Comparison of ENCODE assay signal across 10 cellular contexts in genomic region chr9:136398286-136398685, GRCh38. TPM values are rescaled to one million over a fixed set of nuclear protein-coding genes. Genes with fewer than 3 reads are reported as not detected.
DNase-seq lines count a peak whose midpoint lies in the region; ATAC-seq and TF ChIP-seq lines count a peak whose summit lies in the region.
"Had no signal": no experiment of that assay in that cellular context is flagged by ENCODE, and none has a peak within 500 bp of the region (broad histone marks: within the 10 kb centered on the region; RNA-seq: fewer than 3 reads in every experiment).

No MANE protein-coding gene starts in this region.

- H3K36me3 ChIP-seq in iPS-15b (ENCODE audit: control insufficient read depth, insufficient read depth, low read length) = peaks cover 54% of the 10 kb centered on the region

- no peaks in the 10 kb centered on the region for H3K27me3 Mint-ChIP-seq in activated naive CD4-positive, alpha-beta T cell treated with anti-CD3 and anti-CD28 coated beads, Interleukin-2, amount 50 U/mL, for 24 hours
- H3K27me3 Mint-ChIP-seq in T-helper 17 cell = no peaks in the 10 kb centered on the region
- H3K27me3 Mint-ChIP-seq in type B pancreatic cell = no peaks in the 10 kb centered on the region

- no peak overlapping the region for H3K27ac Mint-ChIP-seq in activated naive CD4-positive, alpha-beta T cell treated with anti-CD3 and anti-CD28 coated beads, Interleukin-2, amount 50 U/mL, for 24 hours
- H3K27ac Mint-ChIP-seq in T-helper 17 cell = no peak overlapping the region
- no peak overlapping the region for H3K27ac Mint-ChIP-seq in type B pancreatic cell

- no peaks in the 10 kb centered on the region for H3K9me3 ChIP-seq in T-helper 17 cell (ENCODE audit: control insufficient read depth, low read length, poor library complexity, severe bottlenecking)
- H3K9me3 ChIP-seq in iPS-15b (ENCODE audit: control insufficient read depth, insufficient read depth, low read length) = no peaks in the 10 kb centered on the region
- H3K9me3 ChIP-seq: gastrocnemius medialis had no signal

- H3K9ac ChIP-seq in iPS-15b (ENCODE audit: low read depth, low read length) = no peak overlapping the region

- peak overlapping the region; percentile 84 for H3K4me3 ChIP-seq in iPS-15b (ENCODE audit: low read depth, low read length)

- H3K27me3 ChIP-seq in iPS-15b (ENCODE audit: control insufficient read depth, insufficient read depth, low read length) = no peaks in the 10 kb centered on the region
- H3K27me3 ChIP-seq: gastrocnemius medialis had no signal

- no peak for TF ChIP-seq CTCF in type B pancreatic cell (conservative IDR thresholded peaks at IDR 0.05)

- H3K4me3 Mint-ChIP-seq in activated naive CD4-positive, alpha-beta T cell treated with anti-CD3 and anti-CD28 coated beads, Interleukin-2, amount 50 U/mL, for 24 hours = peak overlapping the region; percentile 94
- peak overlapping the region; percentile 87 for H3K4me3 Mint-ChIP-seq in T-helper 17 cell
- peak overlapping the region; percentile 90 for H3K4me3 Mint-ChIP-seq in type B pancreatic cell

- H3K4me1 Mint-ChIP-seq in activated naive CD4-positive, alpha-beta T cell treated with anti-CD3 and anti-CD28 coated beads, Interleukin-2, amount 50 U/mL, for 24 hours = peaks cover 35% of the 10 kb centered on the region
- H3K4me1 Mint-ChIP-seq in T-helper 17 cell = peaks cover 18% of the 10 kb centered on the region
- peaks cover 7% of the 10 kb centered on the region for H3K4me1 Mint-ChIP-seq in type B pancreatic cell (ENCODE audit: unreplicated experiment)

- no peak for DNase-seq in activated naive CD4-positive, alpha-beta T cell treated with Interleukin-2 at 50 U/mL for 16 hours
- DNase-seq in T-helper 17 cell = no peak
- DNase-seq in type B pancreatic cell (ENCODE audit: extremely low spot score, unreplicated experiment) = no peak
- DNase-seq in inferior parietal cortex (ENCODE audit: extremely low spot score) = no peak
- DNase-seq in medulla oblongata (ENCODE audit: extremely low spot score) = no peak
- DNase-seq: cerebellar nuclear complex, gastrocnemius medialis had no signal

- H3K9me3 Mint-ChIP-seq in activated naive CD4-positive, alpha-beta T cell treated with anti-CD3 and anti-CD28 coated beads, Interleukin-2, amount 50 U/mL, for 24 hours = no peaks in the 10 kb centered on the region
- no peaks in the 10 kb centered on the region for H3K9me3 Mint-ChIP-seq in type B pancreatic cell

- ATAC-seq in T-helper 17 cell (no peak), HG02884 (IDR thresholded peaks at IDR 0.05; ENCODE audit: unreplicated experiment) (no peak)
- ATAC-seq: gastrocnemius medialis had no signal

- peaks cover 9% of the 10 kb centered on the region for H3K36me3 Mint-ChIP-seq in activated naive CD4-positive, alpha-beta T cell treated with anti-CD3 and anti-CD28 coated beads, Interleukin-2, amount 50 U/mL, for 24 hours
- H3K36me3 Mint-ChIP-seq in T-helper 17 cell (ENCODE audit: low read depth) = no peaks in the 10 kb centered on the region
- no peaks in the 10 kb centered on the region for H3K36me3 Mint-ChIP-seq in type B pancreatic cell

- H3K4me1 ChIP-seq in iPS-15b (ENCODE audit: control insufficient read depth, insufficient read depth, low read length) = peaks cover 3% of the 10 kb centered on the region

RNA-seq across cellular contexts. Expression of gene SNAPC4, which starts 1.7 kb away (rescaled TPM):
- 10 to 100 TPM; 10.6 to 11.0 TPM for total RNA-seq in T-helper 17 cell
- total RNA-seq in type B pancreatic cell (ENCODE audit: low replicate concordance) = 14.4 and 15.7 TPM in 2 replicates

RNA-seq across cellular contexts. Expression of gene ENTR1, which starts 12.1 kb away (rescaled TPM):
- total RNA-seq in T-helper 17 cell (10 to 100 TPM; 46.5 to 51.8 TPM), type B pancreatic cell (ENCODE audit: low replicate concordance) (49.4 and 77.9 TPM in 2 replicates)

RNA-seq across cellular contexts. Expression of gene PMPCA, which starts 12.2 kb away (rescaled TPM):
- total RNA-seq in T-helper 17 cell (10 to 100 TPM; 62.2 to 80.3 TPM), type B pancreatic cell (ENCODE audit: low replicate concordance) (68.1 and 72.1 TPM in 2 replicates)

RNA-seq across cellular contexts. Expression of gene CARD9, which starts 24.8 kb away (rescaled TPM):
- total RNA-seq in T-helper 17 cell = 1 to 10 TPM in 1 of 2 donors, under 1 TPM in 1; 0.86 to 1.9 TPM
- total RNA-seq in type B pancreatic cell (ENCODE audit: low replicate concordance) = 2.0 and 2.6 TPM in 2 replicates

RNA-seq across cellular contexts. Expression of gene DNLZ, which starts 34.7 kb away (rescaled TPM):
- 10 to 100 TPM; 19.3 to 28.6 TPM for total RNA-seq in T-helper 17 cell
- 10.4 and 14.0 TPM in 2 replicates for total RNA-seq in type B pancreatic cell (ENCODE audit: low replicate concordance)
